29 cellular contexts compared by ENCODE assay signal in genomic region chr3:100697183-100697582, GRCh38. TPM values are rescaled to one million over a fixed set of nuclear protein-coding genes. Genes with fewer than 3 reads are reported as not detected.
A peak's percentile ranks its signal among the peaks of the same experiment; 100 is the strongest.
DNase-seq lines count a peak whose midpoint lies in the region; ATAC-seq, FAIRE-seq and TF ChIP-seq lines count a peak whose summit lies in the region.
"Had no signal": no experiment of that assay in that cellular context is flagged by ENCODE, and none has a peak within 500 bp of the region (broad histone marks: within the 10 kb centered on the region; RNA-seq: fewer than 3 reads in every experiment).

No MANE protein-coding gene starts in this region.

- no peaks in the 10 kb centered on the region for H3K79me1 ChIP-seq in mesendoderm (ENCODE audit: low read length)

- H2BK15ac ChIP-seq in mesendoderm (replicated peaks; ENCODE audit: low read depth) = no peak overlapping the region

- H3K27ac Mint-ChIP-seq in WTC11 = no peak overlapping the region
- H3K27ac Mint-ChIP-seq: activated naive CD8-positive, alpha-beta T cell treated with anti-CD3 and anti-CD28 coated beads, Interleukin-2, amount 50 U/mL, for 24 hours; CD4-positive, alpha-beta T cell; H9; nephron had no signal

- H3K9ac ChIP-seq in mesendoderm (ENCODE audit: low read length) = no peak overlapping the region

- no peak overlapping the region for H2AK5ac ChIP-seq in mesendoderm (ENCODE audit: low read length)

- DNase-seq in left cardiac atrium (no peak), right atrium auricular region (ENCODE audit: low spot score) (no peak), WTC11 (ENCODE audit: low spot score) (no peak), mesendoderm (peak; percentile 19), urothelium cell line (ENCODE audit: low spot score) (no peak), activated T-cell treated with anti-CD3 and anti-CD28 coated beads for 4 hours (no peak)
- DNase-seq: activated CD4-positive, CD25-positive, alpha-beta regulatory T cell; activated naive CD4-positive, alpha-beta T cell; activated naive CD8-positive, alpha-beta T cell treated with anti-CD3 and anti-CD28 coated beads, Interleukin-2, amount 50 U/mL, for 24 hours; caudate nucleus; CD4-positive, alpha-beta T cell; effector memory CD4-positive, alpha-beta T cell; H9; KG1; left ventricle myocardium superior; MG63; midbrain; NCI-H2029; NCI-H526 treated with DMSO at 0.1 percent for 48 hours; stimulated activated naive CD4-positive, alpha-beta T cell treated with Interleukin-2 at 50 U/mL for 16 hours; SW 1271; upper lobe of right lung had no signal

- no peaks in the 10 kb centered on the region for H3K9me3 ChIP-seq in right atrium auricular region
- H3K9me3 ChIP-seq: MG63, suprapubic skin, upper lobe of right lung had no signal

- no peak overlapping the region for H3K18ac ChIP-seq in mesendoderm (ENCODE audit: low read length)

- H3K36me3 ChIP-seq in right atrium auricular region (no peaks in the 10 kb centered on the region), mesendoderm (ENCODE audit: control insufficient read depth, insufficient read depth, low read length) (no peaks in the 10 kb centered on the region)
- H3K36me3 ChIP-seq: suprapubic skin, upper lobe of right lung had no signal

- no peak overlapping the region for H2BK5ac ChIP-seq in mesendoderm (ENCODE audit: low read length)

- ATAC-seq in left cardiac atrium = peak; percentile 15 to 34
- ATAC-seq in WTC11 = peak; percentile 84
- no peak for ATAC-seq in GM19324 (IDR thresholded peaks at IDR 0.05; ENCODE audit: low FRiP score, unreplicated experiment)
- ATAC-seq: activated naive CD8-positive, alpha-beta T cell treated with anti-CD3 and anti-CD28 coated beads, Interleukin-2, amount 50 U/mL, for 24 hours; left ventricle myocardium superior; upper lobe of right lung had no signal

- H4K5ac ChIP-seq in mesendoderm (ENCODE audit: low read length) = no peak overlapping the region

- H3K27me3 Mint-ChIP-seq in WTC11 (ENCODE audit: low read depth) = peaks cover 10% of the 10 kb centered on the region

- H3K4me1 Mint-ChIP-seq in WTC11 = no peaks in the 10 kb centered on the region
- H3K4me1 Mint-ChIP-seq: activated naive CD8-positive, alpha-beta T cell treated with anti-CD3 and anti-CD28 coated beads, Interleukin-2, amount 50 U/mL, for 24 hours; H9 had no signal

- H3K36me3 Mint-ChIP-seq in WTC11 = no peaks in the 10 kb centered on the region

- H4K8ac ChIP-seq in mesendoderm (ENCODE audit: low read depth, low read length) = no peak overlapping the region

- H3K27ac ChIP-seq in right atrium auricular region (no peak overlapping the region), mesendoderm (ENCODE audit: low read depth, low read length) (no peak overlapping the region)
- H3K27ac ChIP-seq: coronary artery, suprapubic skin, upper lobe of right lung had no signal

- no peak overlapping the region for H3K4me2 ChIP-seq in mesendoderm (ENCODE audit: low read length)

- FAIRE-seq in urothelium cell line (lab: Jason Lieb, UNC) = no peak
- FAIRE-seq: astrocyte, HTR-8/SVneo, islet of Langerhans had no signal

- WGBS in mesendoderm (ENCODE audit: extremely low coverage, insufficient coverage, low lambda C conversion rate) = no CpG with 5 or more reads among the region's 7 CpGs

- CTCF ChIA-PET in WTC11 (lab: Charles Lee) = no interaction called here

- H3K23ac ChIP-seq in mesendoderm (ENCODE audit: low read length) = no peak overlapping the region

- TF ChIP-seq CTCF in right atrium auricular region (IDR thresholded peaks at IDR 0.05) = no peak
- TF ChIP-seq CTCF in WTC11 (IDR thresholded peaks at IDR 0.05) = no peak

- H3K4me3 ChIP-seq in right atrium auricular region (no peak overlapping the region), mesendoderm (ENCODE audit: low read length) (no peak overlapping the region)
- H3K4me3 ChIP-seq: coronary artery, MG63, suprapubic skin, upper lobe of right lung had no signal

- no peaks in the 10 kb centered on the region for H3K27me3 ChIP-seq in right atrium auricular region
- no peaks in the 10 kb centered on the region for H3K27me3 ChIP-seq in mesendoderm (ENCODE audit: insufficient read depth, low read length, poor library complexity)

- H3K4me1 ChIP-seq in right atrium auricular region (no peaks in the 10 kb centered on the region), mesendoderm (ENCODE audit: control insufficient read depth, low read depth, low read length) (no peaks in the 10 kb centered on the region)
- H3K4me1 ChIP-seq: suprapubic skin, upper lobe of right lung had no signal

- no peak overlapping the region for H2BK120ac ChIP-seq in mesendoderm (ENCODE audit: low read depth, low read length)

- POLR2A ChIA-PET in WTC11 (lab: Charles Lee) = no interaction called here

- no peaks in the 10 kb centered on the region for H3K9me3 Mint-ChIP-seq in WTC11
- H3K9me3 Mint-ChIP-seq: activated naive CD8-positive, alpha-beta T cell treated with anti-CD3 and anti-CD28 coated beads, Interleukin-2, amount 50 U/mL, for 24 hours; CD4-positive, alpha-beta T cell; H9; nephron had no signal

- H3K56ac ChIP-seq in mesendoderm (ENCODE audit: low read length) = no peak overlapping the region

- no peak overlapping the region for H3K4me3 Mint-ChIP-seq in WTC11
- H3K4me3 Mint-ChIP-seq: activated naive CD8-positive, alpha-beta T cell treated with anti-CD3 and anti-CD28 coated beads, Interleukin-2, amount 50 U/mL, for 24 hours; CD4-positive, alpha-beta T cell; H9; nephron had no signal

- intact Hi-C loops in left cardiac atrium (cut with DNase I) = no loop called here

- no peak overlapping the region for H3K4ac ChIP-seq in mesendoderm (ENCODE audit: low read depth, low read length)

- H3K79me2 ChIP-seq in mesendoderm (ENCODE audit: control insufficient read depth, insufficient read depth, low read length) = no peaks in the 10 kb centered on the region

TF ChIP-seq in WTC11, 78 proteins besides CTCF, POLR2A, EP300 and RAD21:
- no peak for TF ChIP-seq CREM (CRISPR knock-in tag; IDR thresholded peaks at IDR 0.05)
- no peak for TF ChIP-seq AR (CRISPR knock-in tag; IDR thresholded peaks at IDR 0.05)
- no peak for TF ChIP-seq JUN (CRISPR knock-in tag; IDR thresholded peaks at IDR 0.05)
- TF ChIP-seq E2F5 (CRISPR knock-in tag; IDR thresholded peaks at IDR 0.05) = no peak
- TF ChIP-seq ZNF317 (CRISPR knock-in tag; IDR thresholded peaks at IDR 0.05; ENCODE audit: borderline replicate concordance, low read depth) = no peak
- no peak for TF ChIP-seq FOXP4 (CRISPR knock-in tag; IDR thresholded peaks at IDR 0.05)
- no peak for TF ChIP-seq ESRRA (CRISPR knock-in tag; IDR thresholded peaks at IDR 0.05; ENCODE audit: borderline replicate concordance)
- no peak for TF ChIP-seq NR2C2 (CRISPR knock-in tag; IDR thresholded peaks at IDR 0.05)
- no peak for TF ChIP-seq SMAD4 (CRISPR knock-in tag; IDR thresholded peaks at IDR 0.05)
- TF ChIP-seq NFATC4 (CRISPR knock-in tag; IDR thresholded peaks at IDR 0.05) = no peak
- TF ChIP-seq TEAD4 (CRISPR knock-in tag; IDR thresholded peaks at IDR 0.05) = no peak
- TF ChIP-seq ZNF121 (CRISPR knock-in tag; IDR thresholded peaks at IDR 0.05) = no peak

RNA-seq across cellular contexts. Expression of gene TFG, which starts 12.1 kb away (rescaled TPM):
- total RNA-seq in left cardiac atrium (10 to 100 TPM; 86.5 to 93.9 TPM), right atrium auricular region (100 to 1,000 TPM in 1 of 2 donors, 10 to 100 TPM in 1; 79.1 to 111 TPM), WTC11 (2021) (64.9 to 68.4 TPM (median 66.9 TPM) in 3 replicates)
- 101 TPM for polyA plus RNA-seq in mesendoderm (2013, experiment 1 of 2)
- polyA plus RNA-seq in mesendoderm (2013, experiment 2 of 2) = 98.1 TPM
